1 cellular context compared by ENCODE assay signal in the genomic region with DNA sequence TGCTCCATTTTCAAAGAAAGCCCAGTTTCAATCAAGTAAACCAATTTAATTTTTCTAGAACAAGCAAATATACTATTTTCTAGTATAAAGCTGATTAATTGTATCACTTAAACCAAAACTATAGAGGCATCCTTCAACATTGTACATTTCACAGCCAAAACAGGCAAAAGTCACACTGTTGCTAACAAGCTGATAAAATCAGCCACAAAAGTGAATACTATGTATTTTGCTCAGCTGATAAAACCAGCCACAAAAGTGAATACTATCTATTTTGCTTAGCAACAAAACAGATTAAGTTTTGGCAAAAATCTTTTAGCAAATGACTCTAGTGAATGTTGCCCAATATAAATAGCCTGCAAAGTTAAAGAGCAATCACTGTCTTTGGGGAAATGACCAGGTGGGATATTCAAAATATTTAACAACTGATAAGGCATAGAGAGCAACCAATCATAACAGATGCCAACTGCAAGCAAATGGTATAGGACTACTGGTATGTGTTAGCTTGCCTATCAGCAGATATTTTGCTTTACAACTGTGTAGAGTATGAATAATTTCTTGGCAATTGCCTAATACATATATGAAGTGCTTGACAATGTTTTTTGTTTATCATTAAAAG.
TF ChIP-seq lines count a peak whose summit lies in the region.

No MANE protein-coding gene starts in this region.

TF ChIP-seq in HepG2, 621 proteins besides CTCF, POLR2A, EP300 and RAD21 (continued from another document):
- TF ChIP-seq KLF6 (CRISPR knock-in tag; IDR thresholded peaks at IDR 0.05) = no peak
- TF ChIP-seq CREM (IDR thresholded peaks at IDR 0.05) = no peak
- no peak for TF ChIP-seq CREM (CRISPR knock-in tag; IDR thresholded peaks at IDR 0.05)
- no peak for TF ChIP-seq MED1 (CRISPR knock-in tag; IDR thresholded peaks at IDR 0.05)
- TF ChIP-seq, protein P1, sequence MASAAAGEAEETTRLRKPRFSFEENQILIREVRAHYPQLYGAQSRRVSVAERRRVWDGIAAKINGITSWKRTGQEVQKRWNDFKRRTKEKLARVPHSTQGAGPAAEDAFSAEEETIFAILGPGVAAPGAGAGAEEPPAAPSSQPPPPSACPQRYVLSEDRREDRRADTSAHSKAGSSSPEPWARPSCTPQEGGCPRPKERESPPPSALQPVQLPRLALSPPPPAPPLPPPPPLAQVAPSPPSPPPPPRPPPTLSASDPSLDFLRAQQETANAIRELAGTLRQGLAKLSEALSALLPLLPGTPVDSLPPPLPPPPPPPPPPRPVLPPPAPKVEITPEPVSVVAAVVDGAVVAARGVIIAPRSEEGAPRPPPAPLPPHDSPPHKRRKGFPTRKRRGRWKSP (CRISPR knock-in tag; IDR thresholded peaks at IDR 0.05) = no peak
- TF ChIP-seq RBAK (CRISPR knock-in tag; IDR thresholded peaks at IDR 0.05) = no peak
- TF ChIP-seq ZNF333 (CRISPR knock-in tag; IDR thresholded peaks at IDR 0.05; ENCODE audit: borderline replicate concordance) = no peak
